In the genomic region with DNA sequence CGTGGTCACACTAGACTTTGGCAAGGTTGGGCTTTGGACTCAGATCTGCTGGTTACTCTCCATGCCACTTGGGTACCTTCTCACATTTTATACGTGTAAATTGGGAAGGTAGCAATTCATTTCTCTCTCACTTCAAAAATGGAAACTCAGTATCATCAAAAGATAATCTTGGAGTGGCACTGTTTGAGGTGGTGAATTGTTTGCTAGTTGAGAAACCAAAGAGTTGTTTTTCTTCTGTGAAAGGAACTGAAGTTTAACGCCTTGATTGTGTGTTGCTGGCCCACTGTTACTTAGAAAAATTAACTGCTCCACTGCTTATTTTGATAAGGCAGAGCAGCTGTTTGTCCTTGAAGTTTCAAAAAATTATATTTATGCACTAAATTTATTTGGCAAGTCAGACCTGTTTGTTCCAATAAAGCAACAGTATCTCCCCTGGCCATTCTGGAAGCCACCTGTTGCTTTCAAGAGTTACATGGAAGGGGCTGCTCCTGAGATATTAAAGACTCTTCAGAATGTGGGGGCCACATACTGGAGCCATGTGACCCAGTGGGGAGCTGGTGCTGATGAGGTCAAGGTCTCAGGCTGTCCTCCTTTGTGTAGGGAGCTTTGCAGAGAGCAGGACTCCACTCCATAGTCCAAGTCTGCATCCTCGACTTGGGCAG, we compare ENCODE assay signal across 21 cellular contexts. TPM values are rescaled to one million over a fixed set of nuclear protein-coding genes. Genes with fewer than 3 reads are reported as not detected.
DNase-seq lines count a peak whose midpoint lies in the region; ATAC-seq and TF ChIP-seq lines count a peak whose summit lies in the region.
"Had no signal": no experiment of that assay in that cellular context is flagged by ENCODE, and none has a peak within 500 bp of the region (broad histone marks: within the 10 kb centered on the region; RNA-seq: fewer than 3 reads in every experiment).

No MANE protein-coding gene starts in this region.

- peak overlapping the region; percentile 67 to 70 for H3K4me3 Mint-ChIP-seq in activated T-cell treated with anti-CD3 and anti-CD28 coated beads, Interleukin-2, amount 50 U/mL, for 72 hours
- peak overlapping the region; percentile 60 to 68 (median 65) for H3K4me3 Mint-ChIP-seq in T-cell
- peak overlapping the region; percentile 42 for H3K4me3 Mint-ChIP-seq in stimulated activated effector memory CD8-positive, alpha-beta T cell treated with anti-CD3 and anti-CD28 coated beads, Interleukin-12 subunit alpha, Interleukin-12 subunit beta, amount 100 ng/mL, for 72 hours
- H3K4me3 Mint-ChIP-seq: GM23338 had no signal

- peaks cover 100% of the 10 kb centered on the region for H3K4me1 Mint-ChIP-seq in activated T-cell treated with anti-CD3 and anti-CD28 coated beads, Interleukin-2, amount 50 U/mL, for 72 hours (ENCODE audit: low read depth)
- H3K4me1 Mint-ChIP-seq in T-cell: peaks cover 98 to 99% (median 99%) of the 10 kb centered on the region in 3 donors
- H3K4me1 Mint-ChIP-seq in stimulated activated effector memory CD8-positive, alpha-beta T cell treated with anti-CD3 and anti-CD28 coated beads, Interleukin-12 subunit alpha, Interleukin-12 subunit beta, amount 100 ng/mL, for 72 hours: peaks cover 95% of the 10 kb centered on the region

- H3K36me3 ChIP-seq in cardiac muscle cell: no peaks in the 10 kb centered on the region
- H3K36me3 ChIP-seq: ascending aorta, spleen had no signal

- TF ChIP-seq CTCF in cardiac muscle cell (IDR thresholded peaks at IDR 0.05; ENCODE audit: low read depth, low read length): no peak

- H3K27me3 ChIP-seq in cardiac muscle cell: no peaks in the 10 kb centered on the region
- H3K27me3 ChIP-seq: ascending aorta, spleen had no signal

- peaks cover 1 to 5% of the 10 kb centered on the region in 2 donors for H3K36me3 Mint-ChIP-seq in activated T-cell treated with anti-CD3 and anti-CD28 coated beads, Interleukin-2, amount 50 U/mL, for 72 hours (ENCODE audit: insufficient read depth in 2 of 2)
- H3K36me3 Mint-ChIP-seq in T-cell: peaks cover 4% of the 10 kb centered on the region
- H3K36me3 Mint-ChIP-seq in stimulated activated effector memory CD8-positive, alpha-beta T cell treated with anti-CD3 and anti-CD28 coated beads, Interleukin-12 subunit alpha, Interleukin-12 subunit beta, amount 100 ng/mL, for 72 hours: no peaks in the 10 kb centered on the region

- CTCF ChIA-PET in T-cell (lab: Charles Lee): interaction anchor here in 1 of 2 donors (1.1 to 1.4 kb wide), 3 partner anchors 12 to 16 kb away, joined by 3 to 5 read pairs (median 4); a partner anchor contains a TSS

- no peaks in the 10 kb centered on the region for H3K9me3 ChIP-seq in cardiac muscle cell (ENCODE audit: low read depth)
- H3K9me3 ChIP-seq: ascending aorta, spleen had no signal

- peak overlapping the region; percentile 36 for H3K27ac ChIP-seq in cardiac muscle cell
- H3K27ac ChIP-seq: ascending aorta, coronary artery, epithelial cell of prostate had no signal

- peaks cover 1 to 2% of the 10 kb centered on the region in 2 donors for H3K9me3 Mint-ChIP-seq in activated T-cell treated with anti-CD3 and anti-CD28 coated beads, Interleukin-2, amount 50 U/mL, for 72 hours
- H3K9me3 Mint-ChIP-seq in T-cell: no peaks in the 10 kb centered on the region
- no peaks in the 10 kb centered on the region for H3K9me3 Mint-ChIP-seq in stimulated activated effector memory CD8-positive, alpha-beta T cell treated with anti-CD3 and anti-CD28 coated beads, Interleukin-12 subunit alpha, Interleukin-12 subunit beta, amount 100 ng/mL, for 72 hours
- H3K9me3 Mint-ChIP-seq: GM23338 had no signal

- no peak for ATAC-seq in activated T-cell treated with anti-CD3 and anti-CD28 coated beads, Interleukin-2, amount 50 U/mL, for 72 hours (replicated peaks in 1 of 2)
- ATAC-seq in T-cell (replicated peaks in 1 of 4) (peak; percentile 56 to 73 (median 64)), HG02798 (IDR thresholded peaks at IDR 0.05; ENCODE audit: poor library complexity, unreplicated experiment) (no peak)
- no peak for ATAC-seq in stimulated activated effector memory CD8-positive, alpha-beta T cell treated with anti-CD3 and anti-CD28 coated beads, Interleukin-12 subunit alpha, Interleukin-12 subunit beta, amount 100 ng/mL, for 72 hours
- ATAC-seq: GM12878, GM23338 had no signal

- POLR2A ChIA-PET in T-cell (lab: Charles Lee): interaction anchor here in 1 of 2 donors (1.1 kb wide), 1 partner anchor 21 kb away, joined by 4 read pairs; no protein-coding TSS in a partner anchor

- H3K27me3 Mint-ChIP-seq in activated T-cell treated with anti-CD3 and anti-CD28 coated beads, Interleukin-2, amount 50 U/mL, for 72 hours (ENCODE audit: low read depth): no peaks in the 10 kb centered on the region
- H3K27me3 Mint-ChIP-seq in T-cell: no peaks in the 10 kb centered on the region
- H3K27me3 Mint-ChIP-seq: progenitor cell of endocrine pancreas had no signal

- H3K4me1 ChIP-seq in cardiac muscle cell (ENCODE audit: low read depth): peaks cover 49% of the 10 kb centered on the region
- H3K4me1 ChIP-seq: ascending aorta had no signal

- DNase-seq in activated T-cell treated with anti-CD3 and anti-CD28 coated beads, Interleukin-2, amount 50 U/mL, for 72 hours: no peak
- no peak for DNase-seq in activated T-cell treated with anti-CD3 and anti-CD28 coated beads, Interleukin-2, amount 50 U/mL, for 48 hours
- no peak for DNase-seq in T-cell
- DNase-seq in cardiac muscle cell (ENCODE audit: low read depth in 1 of 2, low spot score in 1 of 2): no peak
- no peak for DNase-seq in stimulated activated effector memory CD8-positive, alpha-beta T cell treated with anti-CD3 and anti-CD28 coated beads, Interleukin-12 subunit alpha, Interleukin-12 subunit beta, amount 100 ng/mL, for 72 hours (ENCODE audit: low spot score in 2 of 2)
- DNase-seq in COLO829 (ENCODE audit: low spot score): no peak
- no peak for DNase-seq in NCI-H2227 (lab: John Stamatoyannopoulos, UW; ENCODE audit: unreplicated experiment)
- DNase-seq: KBM-7; NCI-H146; NCI-H226; NK-92 treated with Interleukin-12 subunit alpha and Interleukin-12 subunit beta, amount 100 ng/mL, for 24 hours; spleen; stimulated activated naive CD4-positive, alpha-beta T cell treated with Interleukin-2 at 50 U/mL for 16 hours had no signal

- H3K4me3 ChIP-seq in cardiac muscle cell: no peak overlapping the region
- H3K4me3 ChIP-seq: ascending aorta, coronary artery, GM12878, GM23338, spleen had no signal

- no peak overlapping the region for H3K27ac Mint-ChIP-seq in activated T-cell treated with anti-CD3 and anti-CD28 coated beads, Interleukin-2, amount 50 U/mL, for 72 hours
- H3K27ac Mint-ChIP-seq in T-cell: peak overlapping the region; percentile 92 to 93
- H3K27ac Mint-ChIP-seq in stimulated activated effector memory CD8-positive, alpha-beta T cell treated with anti-CD3 and anti-CD28 coated beads, Interleukin-12 subunit alpha, Interleukin-12 subunit beta, amount 100 ng/mL, for 72 hours: peak overlapping the region; percentile 61
- H3K27ac Mint-ChIP-seq: GM23338, progenitor cell of endocrine pancreas had no signal

RNA-seq across cellular contexts. Expression of a gene that starts 16.2 kb away (rescaled TPM):
- 10 to 100 TPM; 22.9 to 24.7 TPM for total RNA-seq in activated T-cell treated with anti-CD3 and anti-CD28 coated beads, Interleukin-2, amount 50 U/mL, for 72 hours
- total RNA-seq in T-cell (10 to 100 TPM; 53.4 to 68.1 (median 60.9) TPM), cardiac muscle cell (34.8 and 49.1 TPM in 2 replicates)
- 17.3 and 30.4 TPM in 2 replicates for polyA plus RNA-seq in cardiac muscle cell
- total RNA-seq: G401 had no signal

Comparison
In these comparisons a context has a peak if more than half of its experiments do, and no peak if none do; other contexts are left out.
1. ATAC-seq: peak in T-cell (4 of 4); none in activated T-cell treated with anti-CD3 and anti-CD28 coated beads, Interleukin-2, amount 50 U/mL, for 72 hours (0 of 2), stimulated activated effector memory CD8-positive, alpha-beta T cell treated with anti-CD3 and anti-CD28 coated beads, Interleukin-12 subunit alpha, Interleukin-12 subunit beta, amount 100 ng/mL, for 72 hours (single experiment) and HG02798 (single experiment).
2. Peak in every context shown above with its lines, with median percentiles within 50 percentile points of each other: H3K4me3 Mint-ChIP-seq.